ENCODE assay signal across 1 cellular context in the genomic region with DNA sequence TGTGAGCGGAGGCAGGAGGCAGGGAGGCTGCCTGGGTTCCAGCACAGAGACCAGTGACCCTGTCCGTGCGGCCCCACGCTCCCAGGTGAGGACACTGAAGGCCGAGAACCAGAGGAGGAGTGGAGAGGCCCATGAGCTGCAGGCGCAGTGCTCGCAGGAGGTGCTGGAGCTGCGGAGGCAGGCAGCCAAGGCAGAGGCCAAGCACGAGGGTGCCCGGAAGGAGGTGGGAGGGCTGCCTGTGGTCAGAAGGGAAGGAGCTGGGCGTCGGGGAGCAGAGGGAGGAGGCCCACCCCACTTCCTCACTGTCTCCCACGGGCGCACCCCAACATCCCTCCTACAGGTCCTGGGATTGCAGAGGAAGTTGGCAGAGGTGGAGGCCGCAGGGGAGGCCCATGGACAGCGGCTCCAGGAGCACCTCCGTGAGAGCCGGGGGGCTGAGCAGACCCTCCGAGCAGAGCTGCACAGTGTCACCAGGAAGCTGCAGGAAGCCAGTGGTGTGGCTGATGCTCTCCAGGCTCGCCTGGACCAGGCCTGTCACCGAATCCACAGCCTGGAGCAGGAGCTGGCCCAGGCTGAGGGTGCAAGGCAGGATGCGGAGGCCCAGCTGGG.
TF ChIP-seq lines count a peak whose summit lies in the region.

No MANE protein-coding gene starts in this region.

TF ChIP-seq in HepG2, 621 proteins besides CTCF, POLR2A, EP300 and RAD21 (continued from another document and continues in another):
- TF ChIP-seq ZNF770 (CRISPR knock-in tag; IDR thresholded peaks at IDR 0.05) (peak; percentile 90), UBTF (CRISPR knock-in tag; IDR thresholded peaks at IDR 0.05) (peak; percentile 19), MLXIP (CRISPR knock-in tag; IDR thresholded peaks at IDR 0.05; ENCODE audit: borderline replicate concordance) (no peak), ZEB1 (IDR thresholded peaks at IDR 0.05; ENCODE audit: insufficient replicate concordance, low read depth) (no peak), SCMH1 (CRISPR knock-in tag; IDR thresholded peaks at IDR 0.05; ENCODE audit: borderline replicate concordance) (no peak), ZBTB3 (CRISPR knock-in tag; IDR thresholded peaks at IDR 0.05; ENCODE audit: borderline replicate concordance, low read depth) (no peak), ZSCAN21 (CRISPR knock-in tag; IDR thresholded peaks at IDR 0.05; ENCODE audit: borderline replicate concordance) (0 out of 2 replicates have a peak, but pooled peaks have one; percentile 50), ZHX1 (CRISPR knock-in tag; IDR thresholded peaks at IDR 0.05; ENCODE audit: low read depth) (no peak), GFI1 (CRISPR knock-in tag; IDR thresholded peaks at IDR 0.05; ENCODE audit: borderline replicate concordance) (no peak), REXO4 (CRISPR knock-in tag; IDR thresholded peaks at IDR 0.05; ENCODE audit: borderline replicate concordance) (no peak), HES4 (CRISPR knock-in tag; IDR thresholded peaks at IDR 0.05; ENCODE audit: borderline replicate concordance) (no peak), TAF1 (CRISPR knock-in tag; IDR thresholded peaks at IDR 0.05) (no peak), TCF7L2 (IDR thresholded peaks at IDR 0.05; ENCODE audit: low read depth, low read length) (no peak), ZNF782 (CRISPR knock-in tag; IDR thresholded peaks at IDR 0.05; ENCODE audit: borderline replicate concordance) (0 out of 2 replicates have a peak, but pooled peaks have one; percentile 41), TRIM22 (IDR thresholded peaks at IDR 0.05) (no peak), ZNF468 (CRISPR knock-in tag; IDR thresholded peaks at IDR 0.05) (no peak), GATAD2A (CRISPR knock-in tag; IDR thresholded peaks at IDR 0.05) (no peak), KLF16 (CRISPR knock-in tag; IDR thresholded peaks at IDR 0.05) (no peak), ZNF839 (CRISPR knock-in tag; IDR thresholded peaks at IDR 0.05; ENCODE audit: borderline replicate concordance) (no peak), NR2F2 (IDR thresholded peaks at IDR 0.05; ENCODE audit: borderline replicate concordance, low read depth) (no peak), ZNF598 (CRISPR knock-in tag; IDR thresholded peaks at IDR 0.05; ENCODE audit: borderline replicate concordance) (peak; percentile 34; the same call in 1 of the 2 replicates), PPARG (CRISPR knock-in tag; conservative IDR thresholded peaks at IDR 0.05) (no peak), ZNF784 (CRISPR knock-in tag; IDR thresholded peaks at IDR 0.05; ENCODE audit: borderline replicate concordance) (no peak), AHDC1 (CRISPR knock-in tag; IDR thresholded peaks at IDR 0.05; ENCODE audit: borderline replicate concordance) (no peak)
- TF ChIP-seq, protein P1, sequence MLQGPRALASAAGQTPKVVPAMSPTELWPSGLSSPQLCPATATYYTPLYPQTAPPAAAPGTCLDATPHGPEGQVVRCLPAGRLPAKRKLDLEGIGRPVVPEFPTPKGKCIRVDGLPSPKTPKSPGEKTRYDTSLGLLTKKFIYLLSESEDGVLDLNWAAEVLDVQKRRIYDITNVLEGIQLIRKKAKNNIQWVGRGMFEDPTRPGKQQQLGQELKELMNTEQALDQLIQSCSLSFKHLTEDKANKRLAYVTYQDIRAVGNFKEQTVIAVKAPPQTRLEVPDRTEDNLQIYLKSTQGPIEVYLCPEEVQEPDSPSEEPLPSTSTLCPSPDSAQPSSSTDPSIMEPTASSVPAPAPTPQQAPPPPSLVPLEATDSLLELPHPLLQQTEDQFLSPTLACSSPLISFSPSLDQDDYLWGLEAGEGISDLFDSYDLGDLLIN (CRISPR knock-in tag; IDR thresholded peaks at IDR 0.05; ENCODE audit: borderline replicate concordance): no peak
- TF ChIP-seq, protein P2, sequence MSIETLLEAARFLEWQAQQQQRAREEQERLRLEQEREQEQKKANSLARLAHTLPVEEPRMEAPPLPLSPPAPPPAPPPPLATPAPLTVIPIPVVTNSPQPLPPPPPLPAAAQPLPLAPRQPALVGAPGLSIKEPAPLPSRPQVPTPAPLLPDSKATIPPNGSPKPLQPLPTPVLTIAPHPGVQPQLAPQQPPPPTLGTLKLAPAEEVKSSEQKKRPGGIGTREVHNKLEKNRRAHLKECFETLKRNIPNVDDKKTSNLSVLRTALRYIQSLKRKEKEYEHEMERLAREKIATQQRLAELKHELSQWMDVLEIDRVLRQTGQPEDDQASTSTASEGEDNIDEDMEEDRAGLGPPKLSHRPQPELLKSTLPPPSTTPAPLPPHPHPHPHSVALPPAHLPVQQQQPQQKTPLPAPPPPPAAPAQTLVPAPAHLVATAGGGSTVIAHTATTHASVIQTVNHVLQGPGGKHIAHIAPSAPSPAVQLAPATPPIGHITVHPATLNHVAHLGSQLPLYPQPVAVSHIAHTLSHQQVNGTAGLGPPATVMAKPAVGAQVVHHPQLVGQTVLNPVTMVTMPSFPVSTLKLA (IDR thresholded peaks at IDR 0.05): no peak
- TF ChIP-seq, protein P3, sequence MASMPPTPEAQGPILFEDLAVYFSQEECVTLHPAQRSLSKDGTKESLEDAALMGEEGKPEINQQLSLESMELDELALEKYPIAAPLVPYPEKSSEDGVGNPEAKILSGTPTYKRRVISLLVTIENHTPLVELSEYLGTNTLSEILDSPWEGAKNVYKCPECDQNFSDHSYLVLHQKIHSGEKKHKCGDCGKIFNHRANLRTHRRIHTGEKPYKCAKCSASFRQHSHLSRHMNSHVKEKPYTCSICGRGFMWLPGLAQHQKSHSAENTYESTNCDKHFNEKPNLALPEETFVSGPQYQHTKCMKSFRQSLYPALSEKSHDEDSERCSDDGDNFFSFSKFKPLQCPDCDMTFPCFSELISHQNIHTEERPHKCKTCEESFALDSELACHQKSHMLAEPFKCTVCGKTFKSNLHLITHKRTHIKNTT (CRISPR knock-in tag; IDR thresholded peaks at IDR 0.05): no peak
